ENCODE assay signal across 1 cellular context in the genomic region with DNA sequence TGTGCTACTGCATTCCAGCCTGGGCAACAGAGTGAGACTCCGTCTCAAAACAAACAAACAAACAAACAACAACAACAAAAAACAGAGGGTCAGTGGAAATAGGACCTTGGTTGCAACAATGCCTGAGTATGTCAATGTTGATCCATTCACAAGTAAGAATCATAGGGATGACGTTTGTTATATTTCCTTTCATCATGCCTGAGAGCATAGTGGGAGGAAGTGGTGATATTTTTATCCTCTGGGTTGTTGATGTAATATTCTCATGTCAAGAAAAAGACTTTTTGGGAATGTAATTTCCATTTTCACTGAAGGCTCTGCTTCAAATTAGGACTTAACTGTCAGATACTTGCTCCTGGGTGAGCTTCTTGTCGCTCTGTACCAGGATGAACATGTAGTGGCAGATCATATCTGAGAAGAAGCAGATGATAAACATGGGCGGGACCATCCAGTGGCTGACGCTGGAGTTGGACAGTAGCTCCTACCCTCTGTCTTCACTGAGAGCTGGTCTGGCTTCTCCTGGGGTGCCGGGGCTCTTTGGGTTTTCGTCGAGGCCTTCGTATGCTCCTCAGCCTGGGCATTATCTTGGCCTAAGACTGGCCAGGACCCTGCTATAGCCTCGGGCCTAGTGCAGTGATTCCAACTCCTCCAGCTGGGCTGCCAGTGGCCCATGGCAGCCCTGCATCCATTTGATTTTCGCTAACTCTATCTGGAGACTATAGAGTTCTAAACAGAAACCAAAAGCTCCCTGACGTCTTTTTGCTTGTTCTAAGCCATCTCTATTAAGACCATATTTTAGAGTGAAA.
TF ChIP-seq lines count a peak whose summit lies in the region.

No MANE protein-coding gene starts in this region.

TF ChIP-seq in GM23338, 12 proteins besides CTCF, POLR2A, EP300 and RAD21:
- TF ChIP-seq, protein P1, sequence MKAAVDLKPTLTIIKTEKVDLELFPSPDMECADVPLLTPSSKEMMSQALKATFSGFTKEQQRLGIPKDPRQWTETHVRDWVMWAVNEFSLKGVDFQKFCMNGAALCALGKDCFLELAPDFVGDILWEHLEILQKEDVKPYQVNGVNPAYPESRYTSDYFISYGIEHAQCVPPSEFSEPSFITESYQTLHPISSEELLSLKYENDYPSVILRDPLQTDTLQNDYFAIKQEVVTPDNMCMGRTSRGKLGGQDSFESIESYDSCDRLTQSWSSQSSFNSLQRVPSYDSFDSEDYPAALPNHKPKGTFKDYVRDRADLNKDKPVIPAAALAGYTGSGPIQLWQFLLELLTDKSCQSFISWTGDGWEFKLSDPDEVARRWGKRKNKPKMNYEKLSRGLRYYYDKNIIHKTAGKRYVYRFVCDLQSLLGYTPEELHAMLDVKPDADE (IDR thresholded peaks at IDR 0.05): no peak
- no peak for TF ChIP-seq JUNB (IDR thresholded peaks at IDR 0.05; ENCODE audit: unreplicated experiment)
- TF ChIP-seq EZH2 (IDR thresholded peaks at IDR 0.05; ENCODE audit: low read depth, unreplicated experiment): no peak
- no peak for TF ChIP-seq STAT1 (IDR thresholded peaks at IDR 0.05; ENCODE audit: unreplicated experiment)
- no peak for TF ChIP-seq ZNF331 (CRISPR knock-in tag; IDR thresholded peaks at IDR 0.05; ENCODE audit: low read depth)
- TF ChIP-seq, protein P2, sequence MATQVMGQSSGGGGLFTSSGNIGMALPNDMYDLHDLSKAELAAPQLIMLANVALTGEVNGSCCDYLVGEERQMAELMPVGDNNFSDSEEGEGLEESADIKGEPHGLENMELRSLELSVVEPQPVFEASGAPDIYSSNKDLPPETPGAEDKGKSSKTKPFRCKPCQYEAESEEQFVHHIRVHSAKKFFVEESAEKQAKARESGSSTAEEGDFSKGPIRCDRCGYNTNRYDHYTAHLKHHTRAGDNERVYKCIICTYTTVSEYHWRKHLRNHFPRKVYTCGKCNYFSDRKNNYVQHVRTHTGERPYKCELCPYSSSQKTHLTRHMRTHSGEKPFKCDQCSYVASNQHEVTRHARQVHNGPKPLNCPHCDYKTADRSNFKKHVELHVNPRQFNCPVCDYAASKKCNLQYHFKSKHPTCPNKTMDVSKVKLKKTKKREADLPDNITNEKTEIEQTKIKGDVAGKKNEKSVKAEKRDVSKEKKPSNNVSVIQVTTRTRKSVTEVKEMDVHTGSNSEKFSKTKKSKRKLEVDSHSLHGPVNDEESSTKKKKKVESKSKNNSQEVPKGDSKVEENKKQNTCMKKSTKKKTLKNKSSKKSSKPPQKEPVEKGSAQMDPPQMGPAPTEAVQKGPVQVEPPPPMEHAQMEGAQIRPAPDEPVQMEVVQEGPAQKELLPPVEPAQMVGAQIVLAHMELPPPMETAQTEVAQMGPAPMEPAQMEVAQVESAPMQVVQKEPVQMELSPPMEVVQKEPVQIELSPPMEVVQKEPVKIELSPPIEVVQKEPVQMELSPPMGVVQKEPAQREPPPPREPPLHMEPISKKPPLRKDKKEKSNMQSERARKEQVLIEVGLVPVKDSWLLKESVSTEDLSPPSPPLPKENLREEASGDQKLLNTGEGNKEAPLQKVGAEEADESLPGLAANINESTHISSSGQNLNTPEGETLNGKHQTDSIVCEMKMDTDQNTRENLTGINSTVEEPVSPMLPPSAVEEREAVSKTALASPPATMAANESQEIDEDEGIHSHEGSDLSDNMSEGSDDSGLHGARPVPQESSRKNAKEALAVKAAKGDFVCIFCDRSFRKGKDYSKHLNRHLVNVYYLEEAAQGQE (IDR thresholded peaks at IDR 0.05; ENCODE audit: unreplicated experiment): no peak
